ENCODE assay signal across 16 cellular contexts in genomic region chr12:66268562-66268961, GRCh38. TPM values are rescaled to one million over a fixed set of nuclear protein-coding genes. Genes with fewer than 3 reads are reported as not detected.
DNase-seq lines count a peak whose midpoint lies in the region; ATAC-seq and TF ChIP-seq lines count a peak whose summit lies in the region.
"Had no signal": no experiment of that assay in that cellular context is flagged by ENCODE, and none has a peak within 500 bp of the region (broad histone marks: within the 10 kb centered on the region; RNA-seq: fewer than 3 reads in every experiment).

No MANE protein-coding gene starts in this region.

- peak overlapping the region; percentile 46 to 96 (median 79); a peak in 20 of 22 replicates for H3K27ac ChIP-seq in BLaER1 treated with 17β-estradiol and CSF1 and Interleukin-3, amounts not matched to agents 10 nM and 100 nM
- H3K27ac ChIP-seq in OCI-LY7 (ENCODE audit: low read depth, low read length, poor library complexity, severe bottlenecking) = peak overlapping the region; percentile 8
- H3K27ac ChIP-seq: cardiac muscle cell, gastroesophageal sphincter had no signal

- CTCF ChIA-PET in OCI-LY7 (lab: Charles Lee; ENCODE audit: unreplicated experiment) = no interaction called here
- CTCF ChIA-PET in activated CD4-positive, alpha-beta memory T cell treated with anti-CD3 and anti-CD28 coated beads for 36 hours (lab: Charles Lee) = interaction anchor here (1.5 to 2.5 kb wide), 3 partner anchors 136 to 425 kb away, joined by 3 to 22 read pairs (median 17); no protein-coding TSS in a partner anchor

- no peak for TF ChIP-seq CTCF in OCI-LY7 (conservative IDR thresholded peaks at IDR 0.05; ENCODE audit: low read length)

- H3K4me2 ChIP-seq in BLaER1 treated with 17β-estradiol and CSF1 and Interleukin-3, amounts not matched to agents 10 nM and 100 nM = peak overlapping the region; percentile 19 to 81 (median 65); a peak in 19 of 22 replicates
- peak overlapping the region; percentile 36 for H3K4me2 ChIP-seq in OCI-LY7 (ENCODE audit: low read length)

- POLR2A ChIA-PET in OCI-LY7 (lab: Charles Lee) = interaction anchor here (0.7 to 0.9 kb wide), 3 partner anchors 34 to 355 kb away, joined by 3 to 4 read pairs (median 3); no protein-coding TSS in a partner anchor
- POLR2A ChIA-PET in activated CD4-positive, alpha-beta memory T cell treated with anti-CD3 and anti-CD28 coated beads for 36 hours (lab: Charles Lee) = no interaction called here

- peaks cover under 1% of the 10 kb centered on the region for H3K4me1 Mint-ChIP-seq in activated CD4-positive, alpha-beta memory T cell treated with anti-CD3 and anti-CD28 coated beads for 36 hours (ENCODE audit: low read depth)
- H3K4me1 Mint-ChIP-seq: stimulated activated naive B cell treated with anti-CD40 and anti-IgM and Interleukin-4, amounts not matched to agents 10 μg/mL and 1 μg/mL and 100 μg/mL, for 72 hours had no signal

- BruUV-seq in OCI-LY7 (replicated peaks; lab: Mats Ljungman, UMichigan) = no TSS peak

- H3K9me3 Mint-ChIP-seq in activated CD4-positive, alpha-beta memory T cell treated with anti-CD3 and anti-CD28 coated beads for 36 hours = no peaks in the 10 kb centered on the region
- H3K9me3 Mint-ChIP-seq: activated naive CD8-positive, alpha-beta T cell treated with anti-CD3 and anti-CD28 coated beads, Interleukin-2, amount 10 ng/mL, durations not matched to agents 7 days and 5 days; activated T-cell treated with anti-CD3 and anti-CD28 coated beads, Interleukin-2, amount 50 U/mL, for 24 hours; stimulated activated naive B cell treated with anti-CD40 and anti-IgM and Interleukin-4, amounts not matched to agents 10 μg/mL and 1 μg/mL and 100 μg/mL, for 72 hours had no signal

- H3K27me3 Mint-ChIP-seq in activated CD4-positive, alpha-beta memory T cell treated with anti-CD3 and anti-CD28 coated beads for 36 hours = peaks cover 2% of the 10 kb centered on the region
- H3K27me3 Mint-ChIP-seq: activated T-cell treated with anti-CD3 and anti-CD28 coated beads, Interleukin-2, amount 50 U/mL, for 24 hours had no signal

- no peaks in the 10 kb centered on the region for H4K20me1 ChIP-seq in BLaER1 treated with 17β-estradiol and CSF1 and Interleukin-3, amounts not matched to agents 10 nM and 100 nM
- H4K20me1 ChIP-seq in OCI-LY7 (ENCODE audit: insufficient read depth, low read length) = no peaks in the 10 kb centered on the region

- peaks cover 0 to 55% (median 34%) of the 10 kb centered on the region in 10 experiments; a peak in 18 of 20 replicates for H3K4me1 ChIP-seq in BLaER1 treated with 17β-estradiol and CSF1 and Interleukin-3, amounts not matched to agents 10 nM and 100 nM
- H3K4me1 ChIP-seq in OCI-LY7 (ENCODE audit: insufficient read depth, low read length, poor library complexity, severe bottlenecking) = peaks cover 32% of the 10 kb centered on the region
- H3K4me1 ChIP-seq: gastroesophageal sphincter had no signal

- H3K79me2 ChIP-seq in OCI-LY7 (ENCODE audit: insufficient read depth, low read depth, low read length) = no peaks in the 10 kb centered on the region

- no peaks in the 10 kb centered on the region for H3K36me3 ChIP-seq in BLaER1 treated with 17β-estradiol and CSF1 and Interleukin-3, amounts not matched to agents 10 nM and 100 nM
- no peaks in the 10 kb centered on the region for H3K36me3 ChIP-seq in OCI-LY7 (ENCODE audit: insufficient read depth, low read length)
- H3K36me3 ChIP-seq: cardiac muscle cell, gastroesophageal sphincter had no signal

- DNase-seq in OCI-LY7 (ENCODE audit: low spot score) = peak; percentile 70
- DNase-seq in globus pallidus (ENCODE audit: low spot score) = peak; percentile 38
- no peak for DNase-seq in NCI-H510A treated with DMSO at 0.1 percent for 48 hours (lab: John Stamatoyannopoulos, UW)
- no peak for DNase-seq in stimulated activated naive CD4-positive, alpha-beta T cell (lab: John Stamatoyannopoulos, UW)
- DNase-seq in activated CD4-positive, alpha-beta memory T cell treated with anti-CD3 and anti-CD28 coated beads for 36 hours = no peak
- DNase-seq: activated naive CD8-positive, alpha-beta T cell treated with anti-CD3 and anti-CD28 coated beads, Interleukin-2, amount 10 ng/mL, durations not matched to agents 7 days and 5 days; activated T-cell treated with anti-CD3 and anti-CD28 coated beads, Interleukin-2, amount 50 U/mL, for 24 hours; NCI-H1694; NCI-H526; occipital lobe; stimulated activated naive B cell treated with anti-CD40 and anti-IgM and Interleukin-4, amounts not matched to agents 10 μg/mL and 1 μg/mL and 100 μg/mL, for 72 hours had no signal

- H3K9me2 ChIP-seq in OCI-LY7 (ENCODE audit: insufficient read depth, low read length) = no peaks in the 10 kb centered on the region

- ATAC-seq in HG03432 (IDR thresholded peaks at IDR 0.05; ENCODE audit: unreplicated experiment) (peak; percentile 54), HG03342 (IDR thresholded peaks at IDR 0.05; ENCODE audit: unreplicated experiment) (no peak)
- ATAC-seq: gastroesophageal sphincter; stimulated activated naive B cell treated with anti-CD40 and anti-IgM and Interleukin-4, amounts not matched to agents 10 μg/mL and 1 μg/mL and 100 μg/mL, for 72 hours had no signal

- no peaks in the 10 kb centered on the region; a peak in 1 of 22 replicates for H3K27me3 ChIP-seq in BLaER1 treated with 17β-estradiol and CSF1 and Interleukin-3, amounts not matched to agents 10 nM and 100 nM
- H3K27me3 ChIP-seq: cardiac muscle cell, gastroesophageal sphincter had no signal

- H3K4me3 Mint-ChIP-seq in activated CD4-positive, alpha-beta memory T cell treated with anti-CD3 and anti-CD28 coated beads for 36 hours = no peak overlapping the region
- H3K4me3 Mint-ChIP-seq: activated naive CD8-positive, alpha-beta T cell treated with anti-CD3 and anti-CD28 coated beads, Interleukin-2, amount 10 ng/mL, durations not matched to agents 7 days and 5 days; activated T-cell treated with anti-CD3 and anti-CD28 coated beads, Interleukin-2, amount 50 U/mL, for 24 hours; stimulated activated naive B cell treated with anti-CD40 and anti-IgM and Interleukin-4, amounts not matched to agents 10 μg/mL and 1 μg/mL and 100 μg/mL, for 72 hours had no signal

- no peaks in the 10 kb centered on the region for H3K36me3 Mint-ChIP-seq in activated CD4-positive, alpha-beta memory T cell treated with anti-CD3 and anti-CD28 coated beads for 36 hours
- H3K36me3 Mint-ChIP-seq: activated naive CD8-positive, alpha-beta T cell treated with anti-CD3 and anti-CD28 coated beads, Interleukin-2, amount 10 ng/mL, durations not matched to agents 7 days and 5 days; stimulated activated naive B cell treated with anti-CD40 and anti-IgM and Interleukin-4, amounts not matched to agents 10 μg/mL and 1 μg/mL and 100 μg/mL, for 72 hours had no signal

- H3K4me3 ChIP-seq in BLaER1 treated with 17β-estradiol and CSF1 and Interleukin-3, amounts not matched to agents 10 nM and 100 nM = peak overlapping the region in 1 of 10 experiments; percentile 11; a peak in 2 of 20 replicates
- no peak overlapping the region for H3K4me3 ChIP-seq in OCI-LY7 (ENCODE audit: low read depth, low read length, poor library complexity, severe bottlenecking)
- H3K4me3 ChIP-seq: cardiac muscle cell, gastroesophageal sphincter had no signal

- peak overlapping the region in 9 of 11 experiments; percentile 42 to 79 (median 63); a peak in 17 of 22 replicates for H3K9ac ChIP-seq in BLaER1 treated with 17β-estradiol and CSF1 and Interleukin-3, amounts not matched to agents 10 nM and 100 nM

- H3K27ac Mint-ChIP-seq in activated CD4-positive, alpha-beta memory T cell treated with anti-CD3 and anti-CD28 coated beads for 36 hours = no peak overlapping the region
- H3K27ac Mint-ChIP-seq: activated naive CD8-positive, alpha-beta T cell treated with anti-CD3 and anti-CD28 coated beads, Interleukin-2, amount 10 ng/mL, durations not matched to agents 7 days and 5 days; activated T-cell treated with anti-CD3 and anti-CD28 coated beads, Interleukin-2, amount 50 U/mL, for 24 hours; stimulated activated naive B cell treated with anti-CD40 and anti-IgM and Interleukin-4, amounts not matched to agents 10 μg/mL and 1 μg/mL and 100 μg/mL, for 72 hours had no signal

- no peaks in the 10 kb centered on the region for H3K9me3 ChIP-seq in BLaER1 treated with 17β-estradiol and CSF1 and Interleukin-3, amounts not matched to agents 10 nM and 100 nM (replicated peaks in 1 of 11)
- no peaks in the 10 kb centered on the region for H3K9me3 ChIP-seq in OCI-LY7 (ENCODE audit: low read length)
- H3K9me3 ChIP-seq: gastroesophageal sphincter had no signal

- intact Hi-C loops in OCI-LY7 (cut with micrococcal nuclease; ENCODE audit: unreplicated experiment) = no loop called here
- intact Hi-C loops in activated CD4-positive, alpha-beta memory T cell treated with anti-CD3 and anti-CD28 coated beads for 36 hours (cut with micrococcal nuclease) = no loop called here

- peak overlapping the region; percentile 46 for H2AFZ ChIP-seq in OCI-LY7 (ENCODE audit: low read length)

RNA-seq across cellular contexts. Expression of gene HELB, which starts 33.7 kb away (rescaled TPM):
- total RNA-seq in OCI-LY7 (2014; rRNA removed; shearing (Covaris generic)) = 3.8 and 6.0 TPM in 2 replicates
- 7.5 and 8.1 TPM in 2 replicates for total RNA-seq in OCI-LY7 (2022)
- 10 to 100 TPM; 20.8 to 21.8 TPM for total RNA-seq in activated CD4-positive, alpha-beta memory T cell treated with anti-CD3 and anti-CD28 coated beads for 36 hours

Comparison
In these comparisons a context has a peak if more than half of its experiments do, and no peak if none do; other contexts are left out.
1. DNase-seq: peak in OCI-LY7 (single experiment) and globus pallidus (single experiment); none in NCI-H510A treated with DMSO at 0.1 percent for 48 hours (single experiment), stimulated activated naive CD4-positive, alpha-beta T cell (0 of 6) and activated CD4-positive, alpha-beta memory T cell treated with anti-CD3 and anti-CD28 coated beads for 36 hours (single experiment).